In genomic region chr18:11176416-11176815, GRCh38 we compare ENCODE assay signal across 16 cellular contexts. TPM values are rescaled to one million over a fixed set of nuclear protein-coding genes. Genes with fewer than 3 reads are reported as not detected.
DNase-seq lines count a peak whose midpoint lies in the region; TF ChIP-seq lines count a peak whose summit lies in the region.
"Had no signal": no experiment of that assay in that cellular context is flagged by ENCODE, and none has a peak within 500 bp of the region (broad histone marks: within the 10 kb centered on the region; RNA-seq: fewer than 3 reads in every experiment).

No MANE protein-coding gene starts in this region.

- no peak for TF ChIP-seq CTCF in tibial artery (IDR thresholded peaks at IDR 0.05)

- no peak overlapping the region for H3K4me3 ChIP-seq in SJSA1
- H3K4me3 ChIP-seq in tibial artery: no peak overlapping the region
- H3K4me3 ChIP-seq: mucosa of descending colon had no signal

- H3K27me3 ChIP-seq in SJSA1 (replicated peaks) (no peaks in the 10 kb centered on the region), tibial artery (no peaks in the 10 kb centered on the region)

- DNase-seq in GM03348 (ENCODE audit: low spot score) (peak; percentile 69), SJSA1 (ENCODE audit: low read depth in 1 of 2, low spot score in 2 of 2) (peak; percentile 63 to 67), hepatic stellate cell (ENCODE audit: low spot score) (peak; percentile 40), tibial artery (no peak), NCI-H1092 treated with DMSO at 0.1 percent for 48 hours (lab: John Stamatoyannopoulos, UW) (no peak), posterior cingulate gyrus (no peak), SW480 (ENCODE audit: low spot score) (no peak)
- DNase-seq: activated gamma-delta T cell treated with Interleukin-2 at 50 U/mL for 16 hours; CD8-positive, alpha-beta memory T cell; effector memory CD4-positive, alpha-beta T cell; GDM1; mucosa of descending colon; NCI-H1417; NCI-H2227 treated with DMSO at 0.1 percent for 48 hours had no signal

- no peaks in the 10 kb centered on the region for H3K9me3 ChIP-seq in SJSA1 (replicated peaks)
- H3K9me3 ChIP-seq in tibial artery: no peaks in the 10 kb centered on the region

- intact Hi-C loops in tibial artery (cut with DNase I; ENCODE audit: low total_unique reads): loop anchor here (10.0 kb wide), 1 partner anchor 678 kb away; the partner anchor contains the start of gene CHMP1B
- intact Hi-C loops in posterior cingulate gyrus (cut with DNase I): no loop called here

- no peaks in the 10 kb centered on the region for H3K36me3 ChIP-seq in SJSA1
- no peaks in the 10 kb centered on the region for H3K36me3 ChIP-seq in tibial artery

- H3K4me1 ChIP-seq in SJSA1 (replicated peaks) (peaks cover 29% of the 10 kb centered on the region), tibial artery (peaks cover 0 to 68% (median 35%) of the 10 kb centered on the region in 4 donors)
- H3K4me1 ChIP-seq: parathyroid adenoma had no signal

- H3K27ac ChIP-seq in SJSA1: peak overlapping the region; percentile 90
- peak overlapping the region; percentile 78 to 79 for H3K27ac ChIP-seq in tibial artery
- H3K27ac ChIP-seq: parathyroid adenoma had no signal

RNA-seq across cellular contexts. Expression of gene PIEZO2, which starts 27.0 kb away (rescaled TPM):
- 4.2 and 5.5 TPM in 2 replicates for total RNA-seq in SJSA1 (2014; rRNA removed; shearing (Covaris generic))
- total RNA-seq: activated CD8-positive, alpha-beta memory T cell treated with anti-CD3 and anti-CD28 coated beads for 36 hours; CD8-positive, alpha-beta memory T cell had no signal

Comparison
In these comparisons a context has a peak if more than half of its experiments do, and no peak if none do; other contexts are left out.
1. DNase-seq: peak in GM03348 (single experiment), SJSA1 (2 of 2) and hepatic stellate cell (single experiment); none in tibial artery (0 of 2), NCI-H1092 treated with DMSO at 0.1 percent for 48 hours (single experiment), posterior cingulate gyrus (0 of 10) and SW480 (single experiment).